Comparison of ENCODE assay signal across 8 cellular contexts in genomic region chr17:76868669-76869208, GRCh38. TPM values are rescaled to one million over a fixed set of nuclear protein-coding genes. Genes with fewer than 3 reads are reported as not detected.
DNase-seq lines count a peak whose midpoint lies in the region; ATAC-seq and TF ChIP-seq lines count a peak whose summit lies in the region.

No MANE protein-coding gene starts in this region.

- no peaks in the 10 kb centered on the region for H3K36me3 Mint-ChIP-seq in osteocyte (ENCODE audit: unreplicated experiment)

- H3K4me3 ChIP-seq in MG63 = peak overlapping the region; percentile 40
- H3K4me3 ChIP-seq in coronary artery = peak overlapping the region; percentile 62

- H3K4me3 Mint-ChIP-seq in osteocyte (ENCODE audit: unreplicated experiment) = peak overlapping the region; percentile 29

- TF ChIP-seq CTCF in coronary artery (IDR thresholded peaks at IDR 0.05) = no peak
- no peak for TF ChIP-seq CTCF in osteocyte (IDR thresholded peaks at IDR 0.05)

- H3K36me3 ChIP-seq in MG63 = peaks cover 6% of the 10 kb centered on the region; the same call in 1 of the 2 replicates

- H3K9me3 ChIP-seq in MG63 = no peaks in the 10 kb centered on the region

- peaks cover 28% of the 10 kb centered on the region for H3K4me1 Mint-ChIP-seq in osteocyte (ENCODE audit: unreplicated experiment)

- no peak overlapping the region for H3K27ac Mint-ChIP-seq in osteocyte (ENCODE audit: unreplicated experiment)

- no peak for ATAC-seq in GM21423 (IDR thresholded peaks at IDR 0.05; ENCODE audit: unreplicated experiment)
- no peak for ATAC-seq in GM18511 (IDR thresholded peaks at IDR 0.05; ENCODE audit: unreplicated experiment)

- no peak overlapping the region for H3K27ac ChIP-seq in coronary artery

- H3K9me3 Mint-ChIP-seq in osteocyte (ENCODE audit: unreplicated experiment) = no peaks in the 10 kb centered on the region

- peaks cover 9% of the 10 kb centered on the region for H3K27me3 Mint-ChIP-seq in osteocyte (ENCODE audit: unreplicated experiment)

- no peaks in the 10 kb centered on the region for H3K27me3 ChIP-seq in MG63

- DNase-seq in EL = peak; percentile 31
- peak; percentile 42 for DNase-seq in MG63
- DNase-seq in coronary artery (ENCODE audit: low spot score) = no peak
- DNase-seq in osteocyte (ENCODE audit: extremely low spot score, unreplicated experiment) = no peak
- DNase-seq in globus pallidus (ENCODE audit: low spot score) = no peak
- DNase-seq in middle frontal gyrus (ENCODE audit: extremely low spot score, low spot score) = no peak

RNA-seq across cellular contexts. Expression of gene MGAT5B, which starts 0.5 kb away (rescaled TPM):
- total RNA-seq in MG63 (2014; rRNA removed; shearing (Covaris generic); ENCODE audit: low replicate concordance) = 2.4 and 3.3 TPM in 2 replicates
- 0.40 and 0.55 TPM in 2 replicates for total RNA-seq in osteocyte

Comparison
In these comparisons a context has a peak if more than half of its experiments do, and no peak if none do; other contexts are left out.
1. DNase-seq: peak in EL (single experiment) and MG63 (single experiment); none in coronary artery (single experiment), osteocyte (single experiment), globus pallidus (single experiment) and middle frontal gyrus (single experiment).